In the genomic region with DNA sequence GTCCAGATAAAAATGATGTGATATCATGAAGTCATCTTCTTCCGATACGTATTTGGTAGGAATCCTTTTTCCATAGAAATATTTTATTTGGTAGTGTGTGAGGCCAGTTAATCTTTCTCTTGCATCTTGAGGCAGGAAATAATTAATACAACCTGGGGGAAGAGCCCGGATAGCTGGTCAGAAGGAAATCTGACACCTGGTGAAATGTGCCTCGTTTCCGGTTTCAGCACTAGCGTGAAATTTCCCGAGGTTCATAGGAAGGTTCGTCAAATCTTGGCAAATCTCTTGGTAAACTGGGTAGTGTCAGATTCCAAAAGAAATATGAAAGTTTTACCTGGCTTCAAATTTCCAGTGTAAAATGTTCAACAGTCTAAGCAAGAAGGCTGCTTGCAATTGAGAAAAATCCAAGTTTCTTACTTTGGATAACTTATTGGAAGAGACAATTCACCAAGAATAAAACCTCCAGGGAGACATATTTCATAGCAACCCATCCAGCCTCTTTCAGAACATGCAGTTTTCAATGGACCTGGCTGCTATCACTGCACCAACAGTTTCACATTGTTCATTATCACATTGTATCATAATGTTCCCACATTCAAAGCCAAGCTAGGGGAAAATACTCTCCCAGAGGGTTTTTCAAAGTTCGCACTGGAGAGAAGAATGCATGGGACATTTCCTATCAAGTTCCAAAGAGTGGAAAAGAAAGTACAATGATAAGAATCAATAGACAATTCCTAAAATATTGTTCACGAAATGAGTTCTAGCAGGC, we compare ENCODE assay signal across 29 cellular contexts.
"Had no signal": no experiment of that assay in that cellular context is flagged by ENCODE, and none has a peak within 500 bp of the region (broad histone marks: within the 10 kb centered on the region; RNA-seq: fewer than 3 reads in every experiment).

No MANE protein-coding gene starts in this region.

- ATAC-seq: activated CD8-positive, alpha-beta memory T cell treated with anti-CD3 and anti-CD28 coated beads, Interleukin-2, amount 10 ng/mL, durations not matched to agents 7 days and 5 days; activated CD8-positive, alpha-beta T cell treated with anti-CD3 and anti-CD28 coated beads, Interleukin-2, amount 10 ng/mL, durations not matched to agents 7 days and 5 days; naive thymus-derived CD4-positive, alpha-beta T cell; pancreas; right lobe of liver; stimulated activated naive CD8-positive, alpha-beta T cell treated with anti-CD3 and anti-CD28 coated beads, Interleukin-15, Interleukin-2, amounts not matched to agents 100 U/mL and 50 U/mL, for 24 hours; T-cell had no signal

- H3K27me3 ChIP-seq: brain microvascular endothelial cell, heart right ventricle, pancreas, right lobe of liver, uterus had no signal

- H3K9me3 ChIP-seq: heart right ventricle, pancreas, right lobe of liver, thoracic aorta, uterus had no signal

- H3K9me3 Mint-ChIP-seq: activated B cell treated with CpG ODN at 0.5 μM for 24 hours; activated naive CD4-positive, alpha-beta T cell treated with anti-CD3 and anti-CD28 coated beads for 36 hours; activated naive CD8-positive, alpha-beta T cell treated with anti-CD3 and anti-CD28 coated beads for 36 hours; activated T-helper 1 cell treated with anti-CD3 and anti-CD28 coated beads, Interleukin-12 subunit alpha, Interleukin-12 subunit beta, Interleukin-2, Interleukin-4 antibody, amounts not matched to agents 30 ng/mL and 10 ng/mL and 1 ng/mL, durations not matched to agents 14 hours and 24 hours and 36 hours; memory B cell; naive thymus-derived CD4-positive, alpha-beta T cell; neural crest cell; T-cell had no signal

- H3K4me1 Mint-ChIP-seq: activated B cell treated with CpG ODN at 0.5 μM for 24 hours; activated CD8-positive, alpha-beta memory T cell treated with anti-CD3 and anti-CD28 coated beads, Interleukin-2, amount 10 ng/mL, durations not matched to agents 7 days and 5 days; activated naive CD8-positive, alpha-beta T cell treated with anti-CD3 and anti-CD28 coated beads for 36 hours; memory B cell; naive thymus-derived CD4-positive, alpha-beta T cell; neural crest cell; T-cell had no signal

- H3K4me3 ChIP-seq: coronary artery, heart right ventricle, pancreas, right lobe of liver, skin epidermis, thoracic aorta, uterus had no signal

- H3K27ac Mint-ChIP-seq: activated B cell treated with CpG ODN at 0.5 μM for 24 hours; activated CD8-positive, alpha-beta memory T cell treated with anti-CD3 and anti-CD28 coated beads, Interleukin-2, amount 10 ng/mL, durations not matched to agents 7 days and 5 days; activated CD8-positive, alpha-beta T cell treated with anti-CD3 and anti-CD28 coated beads, Interleukin-2, amount 10 ng/mL, durations not matched to agents 7 days and 5 days; activated naive CD4-positive, alpha-beta T cell treated with anti-CD3 and anti-CD28 coated beads for 36 hours; activated naive CD8-positive, alpha-beta T cell treated with anti-CD3 and anti-CD28 coated beads for 36 hours; activated T-helper 1 cell treated with anti-CD3 and anti-CD28 coated beads, Interleukin-12 subunit alpha, Interleukin-12 subunit beta, Interleukin-2, Interleukin-4 antibody, amounts not matched to agents 30 ng/mL and 10 ng/mL and 1 ng/mL, durations not matched to agents 14 hours and 24 hours and 36 hours; memory B cell; naive thymus-derived CD4-positive, alpha-beta T cell; T-cell had no signal

- H3K36me3 ChIP-seq: brain microvascular endothelial cell, heart right ventricle, pancreas, right lobe of liver, thoracic aorta, uterus had no signal

- FAIRE-seq: astrocyte, endothelial cell of umbilical vein, pancreas had no signal

- H3K4me3 Mint-ChIP-seq: activated B cell treated with CpG ODN at 0.5 μM for 24 hours; activated CD8-positive, alpha-beta memory T cell treated with anti-CD3 and anti-CD28 coated beads, Interleukin-2, amount 10 ng/mL, durations not matched to agents 7 days and 5 days; activated CD8-positive, alpha-beta T cell treated with anti-CD3 and anti-CD28 coated beads, Interleukin-2, amount 10 ng/mL, durations not matched to agents 7 days and 5 days; activated naive CD4-positive, alpha-beta T cell treated with anti-CD3 and anti-CD28 coated beads for 36 hours; activated naive CD8-positive, alpha-beta T cell treated with anti-CD3 and anti-CD28 coated beads for 36 hours; activated T-helper 1 cell treated with anti-CD3 and anti-CD28 coated beads, Interleukin-12 subunit alpha, Interleukin-12 subunit beta, Interleukin-2, Interleukin-4 antibody, amounts not matched to agents 30 ng/mL and 10 ng/mL and 1 ng/mL, durations not matched to agents 14 hours and 24 hours and 36 hours; memory B cell; naive thymus-derived CD4-positive, alpha-beta T cell; neural crest cell; T-cell had no signal

- H3K36me3 Mint-ChIP-seq: activated CD8-positive, alpha-beta memory T cell treated with anti-CD3 and anti-CD28 coated beads, Interleukin-2, amount 10 ng/mL, durations not matched to agents 7 days and 5 days; activated naive CD8-positive, alpha-beta T cell treated with anti-CD3 and anti-CD28 coated beads for 36 hours; memory B cell; naive thymus-derived CD4-positive, alpha-beta T cell; T-cell had no signal

- DNase-seq: activated B cell treated with CpG ODN at 0.5 μM for 24 hours; activated CD4-positive, alpha-beta T cell treated with anti-CD3 and anti-CD28 coated beads, Interleukin-2, amount 50 U/mL, for 1 hour; activated CD8-positive, alpha-beta memory T cell treated with anti-CD3 and anti-CD28 coated beads, Interleukin-2, amount 10 ng/mL, durations not matched to agents 7 days and 5 days; activated CD8-positive, alpha-beta T cell treated with anti-CD3 and anti-CD28 coated beads, Interleukin-2, amount 10 ng/mL, durations not matched to agents 7 days and 5 days; activated effector memory CD4-positive, alpha-beta T cell treated with anti-CD3 and anti-CD28 coated beads, Interleukin-2, amount 50 U/mL, for 16 hours; activated naive CD4-positive, alpha-beta T cell treated with anti-CD3 and anti-CD28 coated beads for 36 hours; activated naive CD8-positive, alpha-beta T cell treated with anti-CD3 and anti-CD28 coated beads for 36 hours; activated T-cell treated with anti-CD3 and anti-CD28 coated beads for 4 hours; brain microvascular endothelial cell; foreskin fibroblast; heart right ventricle; midbrain; naive thymus-derived CD4-positive, alpha-beta T cell; nucleus accumbens; pancreas; right lobe of liver; stimulated activated CD4-positive, alpha-beta T cell treated with anti-CD3 and anti-CD28 coated beads, Interleukin-12 subunit alpha, Interleukin-12 subunit beta, amount 100 ng/mL, for 4 hours; stimulated activated CD4-positive, alpha-beta T cell treated with anti-CD3 and anti-CD28 coated beads, Interleukin-4, amount 100 ng/mL, for 1 hour; stimulated activated naive CD8-positive, alpha-beta T cell treated with anti-CD3 and anti-CD28 coated beads, Interleukin-15, Interleukin-2, amounts not matched to agents 100 U/mL and 50 U/mL, for 24 hours; T-cell; uterus had no signal

- H3K27ac ChIP-seq: brain microvascular endothelial cell, coronary artery, heart right ventricle, pancreas, right lobe of liver, skin epidermis, thoracic aorta, uterus had no signal

- H3K4me1 ChIP-seq: pancreas, uterus had no signal
